In genomic region chr16:19168173-19169080, GRCh38 we compare ENCODE assay signal across 8 cellular contexts. TPM values are rescaled to one million over a fixed set of nuclear protein-coding genes. Genes with fewer than 3 reads are reported as not detected.
DNase-seq lines count a peak whose midpoint lies in the region; ATAC-seq and TF ChIP-seq lines count a peak whose summit lies in the region.

Gene SYT17, plus strand, starts transcription at chr16:19168240. Its CDS starts 407 bp downstream, at chr16:19168647.

- H3K9me3 ChIP-seq in psoas muscle, result no peaks in the 10 kb centered on the region

- peaks cover 40% of the 10 kb centered on the region for H3K27me3 Mint-ChIP-seq in activated CD8-positive, alpha-beta memory T cell treated with anti-CD3 and anti-CD28 coated beads, Interleukin-2, amount 10 ng/mL, durations not matched to agents 7 days and 5 days

- 0 to 1% (median 1%) methylated on average over 56 to 86 of the region's 86 CpGs for WGBS in psoas muscle, 3 donors

- H3K27me3 ChIP-seq in psoas muscle (ENCODE audit: insufficient read depth in 3 of 3, low read length in 2 of 3), result peaks cover 0 to 26% (median 0%) of the 10 kb centered on the region in 3 donors

- peak; percentile 51 for DNase-seq in activated CD8-positive, alpha-beta memory T cell treated with anti-CD3 and anti-CD28 coated beads, Interleukin-2, amount 50 U/mL, for 48 hours
- DNase-seq in activated CD8-positive, alpha-beta memory T cell treated with anti-CD3 and anti-CD28 coated beads, Interleukin-2, amount 10 ng/mL, durations not matched to agents 7 days and 5 days, result no peak
- peak; percentile 72 for DNase-seq in SK-N-DZ (ENCODE audit: low spot score)
- peak in 38 of 42 donors; percentile 5 to 72 (median 44) for DNase-seq in head of caudate nucleus
- peak; percentile 19 to 48 for DNase-seq in psoas muscle
- DNase-seq in activated effector memory CD4-positive, alpha-beta T cell treated with Interleukin-2 at 50 U/mL for 16 hours, result no peak
- no peak for DNase-seq in cerebellum (ENCODE audit: low spot score)

- CTCF ChIA-PET in activated CD8-positive, alpha-beta memory T cell treated with anti-CD3 and anti-CD28 coated beads, Interleukin-2, amount 10 ng/mL, durations not matched to agents 7 days and 5 days (lab: Charles Lee), result interaction anchor here (0.6 to 1.5 kb wide), 2 partner anchors 11 to 21 kb away, joined by 3 to 8 read pairs; no protein-coding TSS in a partner anchor

- no peak within 1 kb of the TSS for H3K27ac Mint-ChIP-seq in activated CD8-positive, alpha-beta memory T cell treated with anti-CD3 and anti-CD28 coated beads, Interleukin-2, amount 10 ng/mL, durations not matched to agents 7 days and 5 days

- H3K4me3 ChIP-seq in psoas muscle, result peak within 1 kb of the TSS; percentile 64

- no peaks in the 10 kb centered on the region for H3K9me3 Mint-ChIP-seq in activated CD8-positive, alpha-beta memory T cell treated with anti-CD3 and anti-CD28 coated beads, Interleukin-2, amount 10 ng/mL, durations not matched to agents 7 days and 5 days (ENCODE audit: low read depth)

- peaks cover 7% of the 10 kb centered on the region for H3K4me1 ChIP-seq in psoas muscle

- no peaks in the 10 kb centered on the region for H3K36me3 Mint-ChIP-seq in activated CD8-positive, alpha-beta memory T cell treated with anti-CD3 and anti-CD28 coated beads, Interleukin-2, amount 10 ng/mL, durations not matched to agents 7 days and 5 days

- H3K4me1 Mint-ChIP-seq in activated CD8-positive, alpha-beta memory T cell treated with anti-CD3 and anti-CD28 coated beads, Interleukin-2, amount 10 ng/mL, durations not matched to agents 7 days and 5 days, result peaks cover 3% of the 10 kb centered on the region

- no peak for TF ChIP-seq CTCF in psoas muscle (IDR thresholded peaks at IDR 0.05)

- intact Hi-C loops in head of caudate nucleus (cut with DNase I) (no loop called here), psoas muscle (cut with DNase I) (loop anchor here in 1 of 2 donors (5.0 kb wide), 2 partner anchors 209 to 334 kb away; no protein-coding TSS in a partner anchor)

- no peak within 1 kb of the TSS for H3K4me3 Mint-ChIP-seq in activated CD8-positive, alpha-beta memory T cell treated with anti-CD3 and anti-CD28 coated beads, Interleukin-2, amount 10 ng/mL, durations not matched to agents 7 days and 5 days

- ATAC-seq in activated CD8-positive, alpha-beta memory T cell treated with anti-CD3 and anti-CD28 coated beads, Interleukin-2, amount 10 ng/mL, durations not matched to agents 7 days and 5 days, result no peak
- ATAC-seq in psoas muscle, result peak; percentile 16 to 52 (median 31)
- ATAC-seq in GM19463 (IDR thresholded peaks at IDR 0.05; ENCODE audit: unreplicated experiment), result no peak

- H3K36me3 ChIP-seq in psoas muscle (ENCODE audit: insufficient read depth in 1 of 2, low read depth in 1 of 2), result no peaks in the 10 kb centered on the region

- H3K27ac ChIP-seq in psoas muscle, result no peak within 1 kb of the TSS

RNA-seq across cellular contexts. Expression of gene SYT17, which starts in this region (rescaled TPM):
- not detected for total RNA-seq in activated CD8-positive, alpha-beta memory T cell treated with anti-CD3 and anti-CD28 coated beads, Interleukin-2, amount 10 ng/mL, durations not matched to agents 7 days and 5 days
- polyA plus RNA-seq in SK-N-DZ (2014; cell fraction: cytosol; rRNA removed), result 12.5 and 14.1 TPM in 2 replicates
- polyA plus RNA-seq in SK-N-DZ (2014; cell fraction: nucleus; rRNA removed), result 12.4 and 13.3 TPM in 2 replicates
- under 1 TPM; 0.08 to 0.58 (median 0.45) TPM for total RNA-seq in psoas muscle
- polyA plus RNA-seq in psoas muscle, result under 1 TPM; 0.25 to 0.55 (median 0.30) TPM
- total RNA-seq in cerebellum, result 4.6 TPM

Comparison
In these comparisons a context has a peak if more than half of its experiments do, and no peak if none do; other contexts are left out.
1. DNase-seq: peak in activated CD8-positive, alpha-beta memory T cell treated with anti-CD3 and anti-CD28 coated beads, Interleukin-2, amount 50 U/mL, for 48 hours (single experiment), SK-N-DZ (single experiment) and head of caudate nucleus (38 of 42); none in activated CD8-positive, alpha-beta memory T cell treated with anti-CD3 and anti-CD28 coated beads, Interleukin-2, amount 10 ng/mL, durations not matched to agents 7 days and 5 days (single experiment), activated effector memory CD4-positive, alpha-beta T cell treated with Interleukin-2 at 50 U/mL for 16 hours (single experiment) and cerebellum (single experiment).
2. Peak in DNase-seq, ATAC-seq and H3K4me3 ChIP-seq in psoas muscle; RNA of the gene not detected or under 1 TPM.